Comparison of ENCODE assay signal across 1 cellular context in the genomic region with DNA sequence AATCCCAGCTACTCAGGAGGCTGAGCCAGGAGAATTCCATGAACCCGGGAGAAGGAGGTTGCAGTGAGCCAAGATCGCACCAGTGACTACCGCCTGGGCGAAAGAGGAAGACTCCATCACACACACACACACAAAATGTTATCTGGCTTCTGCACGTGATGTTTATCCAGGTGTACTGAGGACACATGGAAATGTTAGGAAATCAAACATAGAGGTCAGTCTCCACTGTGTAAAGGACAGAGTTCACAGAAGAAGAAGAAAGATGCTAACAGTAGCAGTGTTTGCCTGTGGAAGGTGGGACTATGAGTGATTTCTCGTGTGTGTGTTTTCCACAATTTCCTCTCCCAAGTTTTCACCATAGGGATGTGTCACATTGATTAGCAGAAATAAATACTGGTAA.
TF ChIP-seq lines count a peak whose summit lies in the region.

No MANE protein-coding gene starts in this region.

TF ChIP-seq in HepG2, 621 proteins besides CTCF, POLR2A, EP300 and RAD21 (continued from another document):
- TF ChIP-seq, protein P1, sequence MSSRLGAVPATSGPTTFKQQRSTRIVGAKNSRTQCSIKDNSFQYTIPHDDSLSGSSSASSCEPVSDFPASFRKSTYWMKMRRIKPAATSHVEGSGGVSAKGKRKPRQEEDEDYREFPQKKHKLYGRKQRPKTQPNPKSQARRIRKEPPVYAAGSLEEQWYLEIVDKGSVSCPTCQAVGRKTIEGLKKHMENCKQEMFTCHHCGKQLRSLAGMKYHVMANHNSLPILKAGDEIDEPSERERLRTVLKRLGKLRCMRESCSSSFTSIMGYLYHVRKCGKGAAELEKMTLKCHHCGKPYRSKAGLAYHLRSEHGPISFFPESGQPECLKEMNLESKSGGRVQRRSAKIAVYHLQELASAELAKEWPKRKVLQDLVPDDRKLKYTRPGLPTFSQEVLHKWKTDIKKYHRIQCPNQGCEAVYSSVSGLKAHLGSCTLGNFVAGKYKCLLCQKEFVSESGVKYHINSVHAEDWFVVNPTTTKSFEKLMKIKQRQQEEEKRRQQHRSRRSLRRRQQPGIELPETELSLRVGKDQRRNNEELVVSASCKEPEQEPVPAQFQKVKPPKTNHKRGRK (CRISPR knock-in tag; IDR thresholded peaks at IDR 0.05), result no peak
- no peak for TF ChIP-seq PHB2 (IDR thresholded peaks at IDR 0.05; ENCODE audit: partially characterized antibody)
- TF ChIP-seq SKI (IDR thresholded peaks at IDR 0.05; ENCODE audit: partially characterized antibody), result peak; percentile 42
- TF ChIP-seq ZBTB20 (CRISPR knock-in tag; IDR thresholded peaks at IDR 0.05; ENCODE audit: borderline replicate concordance, low read depth), result peak; percentile 33; the same call in 1 of the 2 replicates
- no peak for TF ChIP-seq ZNF24 (IDR thresholded peaks at IDR 0.05)
- no peak for TF ChIP-seq NONO (IDR thresholded peaks at IDR 0.05)
- TF ChIP-seq NONO (CRISPR knock-in tag; conservative IDR thresholded peaks at IDR 0.05), result peak; percentile 82
- TF ChIP-seq, protein P2, sequence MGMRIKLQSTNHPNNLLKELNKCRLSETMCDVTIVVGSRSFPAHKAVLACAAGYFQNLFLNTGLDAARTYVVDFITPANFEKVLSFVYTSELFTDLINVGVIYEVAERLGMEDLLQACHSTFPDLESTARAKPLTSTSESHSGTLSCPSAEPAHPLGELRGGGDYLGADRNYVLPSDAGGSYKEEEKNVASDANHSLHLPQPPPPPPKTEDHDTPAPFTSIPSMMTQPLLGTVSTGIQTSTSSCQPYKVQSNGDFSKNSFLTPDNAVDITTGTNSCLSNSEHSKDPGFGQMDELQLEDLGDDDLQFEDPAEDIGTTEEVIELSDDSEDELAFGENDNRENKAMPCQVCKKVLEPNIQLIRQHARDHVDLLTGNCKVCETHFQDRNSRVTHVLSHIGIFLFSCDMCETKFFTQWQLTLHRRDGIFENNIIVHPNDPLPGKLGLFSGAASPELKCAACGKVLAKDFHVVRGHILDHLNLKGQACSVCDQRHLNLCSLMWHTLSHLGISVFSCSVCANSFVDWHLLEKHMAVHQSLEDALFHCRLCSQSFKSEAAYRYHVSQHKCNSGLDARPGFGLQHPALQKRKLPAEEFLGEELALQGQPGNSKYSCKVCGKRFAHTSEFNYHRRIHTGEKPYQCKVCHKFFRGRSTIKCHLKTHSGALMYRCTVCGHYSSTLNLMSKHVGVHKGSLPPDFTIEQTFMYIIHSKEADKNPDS (CRISPR knock-in tag; IDR thresholded peaks at IDR 0.05), result no peak
- no peak for TF ChIP-seq PRMT3 (CRISPR knock-in tag; IDR thresholded peaks at IDR 0.05; ENCODE audit: borderline replicate concordance, low read depth)
- TF ChIP-seq, protein P3, sequence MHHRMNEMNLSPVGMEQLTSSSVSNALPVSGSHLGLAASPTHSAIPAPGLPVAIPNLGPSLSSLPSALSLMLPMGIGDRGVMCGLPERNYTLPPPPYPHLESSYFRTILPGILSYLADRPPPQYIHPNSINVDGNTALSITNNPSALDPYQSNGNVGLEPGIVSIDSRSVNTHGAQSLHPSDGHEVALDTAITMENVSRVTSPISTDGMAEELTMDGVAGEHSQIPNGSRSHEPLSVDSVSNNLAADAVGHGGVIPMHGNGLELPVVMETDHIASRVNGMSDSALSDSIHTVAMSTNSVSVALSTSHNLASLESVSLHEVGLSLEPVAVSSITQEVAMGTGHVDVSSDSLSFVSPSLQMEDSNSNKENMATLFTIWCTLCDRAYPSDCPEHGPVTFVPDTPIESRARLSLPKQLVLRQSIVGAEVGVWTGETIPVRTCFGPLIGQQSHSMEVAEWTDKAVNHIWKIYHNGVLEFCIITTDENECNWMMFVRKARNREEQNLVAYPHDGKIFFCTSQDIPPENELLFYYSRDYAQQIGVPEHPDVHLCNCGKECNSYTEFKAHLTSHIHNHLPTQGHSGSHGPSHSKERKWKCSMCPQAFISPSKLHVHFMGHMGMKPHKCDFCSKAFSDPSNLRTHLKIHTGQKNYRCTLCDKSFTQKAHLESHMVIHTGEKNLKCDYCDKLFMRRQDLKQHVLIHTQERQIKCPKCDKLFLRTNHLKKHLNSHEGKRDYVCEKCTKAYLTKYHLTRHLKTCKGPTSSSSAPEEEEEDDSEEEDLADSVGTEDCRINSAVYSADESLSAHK (CRISPR knock-in tag; IDR thresholded peaks at IDR 0.05; ENCODE audit: borderline replicate concordance), result no peak
- peak; percentile 60; the same call in 1 of the 2 replicates for TF ChIP-seq ZNF792 (CRISPR knock-in tag; IDR thresholded peaks at IDR 0.05)
- no peak for TF ChIP-seq KDM2A (CRISPR knock-in tag; IDR thresholded peaks at IDR 0.05; ENCODE audit: borderline replicate concordance, low read depth)
- TF ChIP-seq ZNF468 (CRISPR knock-in tag; IDR thresholded peaks at IDR 0.05), result no peak
- no peak for TF ChIP-seq ZFP37 (CRISPR knock-in tag; IDR thresholded peaks at IDR 0.05; ENCODE audit: borderline replicate concordance)
- no peak for TF ChIP-seq ZBTB1 (CRISPR knock-in tag; IDR thresholded peaks at IDR 0.05; ENCODE audit: borderline replicate concordance)
- no peak for TF ChIP-seq AHR (CRISPR knock-in tag; IDR thresholded peaks at IDR 0.05)
- peak; percentile 41; the same call in 1 of the 2 replicates for TF ChIP-seq ZNF501 (CRISPR knock-in tag; IDR thresholded peaks at IDR 0.05)
- TF ChIP-seq ZNF562 (CRISPR knock-in tag; IDR thresholded peaks at IDR 0.05; ENCODE audit: borderline replicate concordance), result no peak
- peak; percentile 63; the same call in 1 of the 2 replicates for TF ChIP-seq MIER2 (CRISPR knock-in tag; IDR thresholded peaks at IDR 0.05)
- TF ChIP-seq ZNF883 (CRISPR knock-in tag; IDR thresholded peaks at IDR 0.05; ENCODE audit: not compliant biosample characterization), result no peak
- no peak for TF ChIP-seq ZNF224 (CRISPR knock-in tag; IDR thresholded peaks at IDR 0.05)
- no peak for TF ChIP-seq RFX1 (IDR thresholded peaks at IDR 0.05)
- TF ChIP-seq ZNF720 (CRISPR knock-in tag; IDR thresholded peaks at IDR 0.05), result no peak
- TF ChIP-seq MAZ (IDR thresholded peaks at IDR 0.05; ENCODE audit: borderline replicate concordance, low read depth, low read length), result no peak
- no peak for TF ChIP-seq MAZ (CRISPR knock-in tag; IDR thresholded peaks at IDR 0.05; ENCODE audit: low read depth)
- no peak; the same call in 1 of the 2 replicates for TF ChIP-seq HOXA5 (CRISPR knock-in tag; IDR thresholded peaks at IDR 0.05)
- TF ChIP-seq XRCC5 (optimal IDR thresholded peaks at IDR 0.05; ENCODE audit: low read length), result no peak
- TF ChIP-seq, protein P4, sequence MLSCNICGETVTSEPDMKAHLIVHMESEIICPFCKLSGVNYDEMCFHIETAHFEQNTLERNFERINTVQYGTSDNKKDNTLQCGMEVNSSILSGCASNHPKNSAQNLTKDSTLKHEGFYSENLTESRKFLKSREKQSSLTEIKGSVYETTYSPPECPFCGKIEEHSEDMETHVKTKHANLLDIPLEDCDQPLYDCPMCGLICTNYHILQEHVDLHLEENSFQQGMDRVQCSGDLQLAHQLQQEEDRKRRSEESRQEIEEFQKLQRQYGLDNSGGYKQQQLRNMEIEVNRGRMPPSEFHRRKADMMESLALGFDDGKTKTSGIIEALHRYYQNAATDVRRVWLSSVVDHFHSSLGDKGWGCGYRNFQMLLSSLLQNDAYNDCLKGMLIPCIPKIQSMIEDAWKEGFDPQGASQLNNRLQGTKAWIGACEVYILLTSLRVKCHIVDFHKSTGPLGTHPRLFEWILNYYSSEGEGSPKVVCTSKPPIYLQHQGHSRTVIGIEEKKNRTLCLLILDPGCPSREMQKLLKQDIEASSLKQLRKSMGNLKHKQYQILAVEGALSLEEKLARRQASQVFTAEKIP (CRISPR knock-in tag; IDR thresholded peaks at IDR 0.05; ENCODE audit: borderline replicate concordance), result no peak
- TF ChIP-seq, protein P5, sequence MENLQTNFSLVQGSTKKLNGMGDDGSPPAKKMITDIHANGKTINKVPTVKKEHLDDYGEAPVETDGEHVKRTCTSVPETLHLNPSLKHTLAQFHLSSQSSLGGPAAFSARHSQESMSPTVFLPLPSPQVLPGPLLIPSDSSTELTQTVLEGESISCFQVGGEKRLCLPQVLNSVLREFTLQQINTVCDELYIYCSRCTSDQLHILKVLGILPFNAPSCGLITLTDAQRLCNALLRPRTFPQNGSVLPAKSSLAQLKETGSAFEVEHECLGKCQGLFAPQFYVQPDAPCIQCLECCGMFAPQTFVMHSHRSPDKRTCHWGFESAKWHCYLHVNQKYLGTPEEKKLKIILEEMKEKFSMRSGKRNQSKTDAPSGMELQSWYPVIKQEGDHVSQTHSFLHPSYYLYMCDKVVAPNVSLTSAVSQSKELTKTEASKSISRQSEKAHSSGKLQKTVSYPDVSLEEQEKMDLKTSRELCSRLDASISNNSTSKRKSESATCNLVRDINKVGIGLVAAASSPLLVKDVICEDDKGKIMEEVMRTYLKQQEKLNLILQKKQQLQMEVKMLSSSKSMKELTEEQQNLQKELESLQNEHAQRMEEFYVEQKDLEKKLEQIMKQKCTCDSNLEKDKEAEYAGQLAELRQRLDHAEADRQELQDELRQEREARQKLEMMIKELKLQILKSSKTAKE (CRISPR knock-in tag; IDR thresholded peaks at IDR 0.05; ENCODE audit: borderline replicate concordance), result peak; percentile 54; the same call in 1 of the 2 replicates
- no peak for TF ChIP-seq ZNF121 (CRISPR knock-in tag; IDR thresholded peaks at IDR 0.05)
- no peak for TF ChIP-seq KAT7 (CRISPR knock-in tag; IDR thresholded peaks at IDR 0.05; ENCODE audit: borderline replicate concordance)
- TF ChIP-seq, protein P6, sequence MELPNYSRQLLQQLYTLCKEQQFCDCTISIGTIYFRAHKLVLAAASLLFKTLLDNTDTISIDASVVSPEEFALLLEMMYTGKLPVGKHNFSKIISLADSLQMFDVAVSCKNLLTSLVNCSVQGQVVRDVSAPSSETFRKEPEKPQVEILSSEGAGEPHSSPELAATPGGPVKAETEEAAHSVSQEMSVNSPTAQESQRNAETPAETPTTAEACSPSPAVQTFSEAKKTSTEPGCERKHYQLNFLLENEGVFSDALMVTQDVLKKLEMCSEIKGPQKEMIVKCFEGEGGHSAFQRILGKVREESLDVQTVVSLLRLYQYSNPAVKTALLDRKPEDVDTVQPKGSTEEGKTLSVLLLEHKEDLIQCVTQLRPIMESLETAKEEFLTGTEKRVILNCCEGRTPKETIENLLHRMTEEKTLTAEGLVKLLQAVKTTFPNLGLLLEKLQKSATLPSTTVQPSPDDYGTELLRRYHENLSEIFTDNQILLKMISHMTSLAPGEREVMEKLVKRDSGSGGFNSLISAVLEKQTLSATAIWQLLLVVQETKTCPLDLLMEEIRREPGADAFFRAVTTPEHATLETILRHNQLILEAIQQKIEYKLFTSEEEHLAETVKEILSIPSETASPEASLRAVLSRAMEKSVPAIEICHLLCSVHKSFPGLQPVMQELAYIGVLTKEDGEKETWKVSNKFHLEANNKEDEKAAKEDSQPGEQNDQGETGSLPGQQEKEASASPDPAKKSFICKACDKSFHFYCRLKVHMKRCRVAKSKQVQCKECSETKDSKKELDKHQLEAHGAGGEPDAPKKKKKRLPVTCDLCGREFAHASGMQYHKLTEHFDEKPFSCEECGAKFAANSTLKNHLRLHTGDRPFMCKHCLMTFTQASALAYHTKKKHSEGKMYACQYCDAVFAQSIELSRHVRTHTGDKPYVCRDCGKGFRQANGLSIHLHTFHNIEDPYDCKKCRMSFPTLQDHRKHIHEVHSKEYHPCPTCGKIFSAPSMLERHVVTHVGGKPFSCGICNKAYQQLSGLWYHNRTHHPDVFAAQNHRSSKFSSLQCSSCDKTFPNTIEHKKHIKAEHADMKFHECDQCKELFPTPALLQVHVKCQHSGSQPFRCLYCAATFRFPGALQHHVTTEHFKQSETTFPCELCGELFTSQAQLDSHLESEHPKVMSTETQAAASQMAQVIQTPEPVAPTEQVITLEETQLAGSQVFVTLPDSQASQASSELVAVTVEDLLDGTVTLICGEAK (IDR thresholded peaks at IDR 0.05), result no peak
- TF ChIP-seq, protein P6 (CRISPR knock-in tag; IDR thresholded peaks at IDR 0.05), result peak; percentile 28; the same call in 1 of the 2 replicates
- TF ChIP-seq SAFB2 (CRISPR knock-in tag; IDR thresholded peaks at IDR 0.05; ENCODE audit: borderline replicate concordance, low read depth), result no peak
- no peak for TF ChIP-seq TCF12 (IDR thresholded peaks at IDR 0.05)
- TF ChIP-seq TCF12 (CRISPR knock-in tag; IDR thresholded peaks at IDR 0.05), result peak; percentile 100
- no peak for TF ChIP-seq ZNF10 (CRISPR knock-in tag; IDR thresholded peaks at IDR 0.05; ENCODE audit: borderline replicate concordance, low read depth)
- TF ChIP-seq ATAD3A (CRISPR knock-in tag; IDR thresholded peaks at IDR 0.05), result no peak
- no peak for TF ChIP-seq MYNN (CRISPR knock-in tag; IDR thresholded peaks at IDR 0.05; ENCODE audit: low read depth)
- TF ChIP-seq CENPT (CRISPR knock-in tag; IDR thresholded peaks at IDR 0.05; ENCODE audit: low read depth), result no peak
- TF ChIP-seq ZNF589 (CRISPR knock-in tag; conservative IDR thresholded peaks at IDR 0.05), result no peak
